ENCODE assay signal across 21 cellular contexts in the genomic region with DNA sequence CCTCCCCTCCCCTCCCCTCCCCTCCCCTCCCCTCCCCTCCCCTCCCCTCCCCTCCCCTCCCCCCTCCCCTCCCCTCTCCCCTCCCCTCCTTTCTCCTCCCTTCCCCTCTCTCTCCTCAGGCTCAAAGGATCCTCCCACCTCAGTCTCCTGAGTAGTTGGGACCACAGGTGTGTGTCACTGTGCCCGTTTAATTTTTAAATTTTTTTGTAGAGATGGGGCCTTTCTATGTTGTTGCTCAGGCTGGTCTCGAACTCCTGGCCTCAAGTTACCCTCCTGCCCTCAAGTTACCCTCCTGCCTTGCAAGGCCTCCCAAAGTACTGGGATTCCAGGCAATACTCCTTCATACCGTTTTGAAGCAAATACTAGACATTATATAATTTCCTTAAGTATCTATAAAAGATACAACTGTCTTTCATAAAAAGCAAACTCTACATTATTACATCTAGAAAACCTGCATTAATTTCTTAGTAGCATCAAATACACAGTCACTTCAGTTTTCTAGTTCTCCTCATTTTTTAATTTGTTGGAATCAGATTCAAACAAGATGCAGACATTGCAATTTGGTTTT. TPM values are rescaled to one million over a fixed set of nuclear protein-coding genes. Genes with fewer than 3 reads are reported as not detected.
DNase-seq lines count a peak whose midpoint lies in the region; ATAC-seq and TF ChIP-seq lines count a peak whose summit lies in the region.
"Had no signal": no experiment of that assay in that cellular context is flagged by ENCODE, and none has a peak within 500 bp of the region (broad histone marks: within the 10 kb centered on the region; RNA-seq: fewer than 3 reads in every experiment).

No MANE protein-coding gene starts in this region.

- POLR2A ChIA-PET in activated CD4-positive, alpha-beta T cell treated with anti-CD3 and anti-CD28 coated beads, Interleukin-2, amount 10 ng/mL, durations not matched to agents 7 days and 5 days (lab: Charles Lee) = interaction anchor here (0.6 kb wide), 2 partner anchors 13 to 92 kb away, joined by 3 to 4 read pairs; no protein-coding TSS in a partner anchor

- H3K9me3 ChIP-seq in neural progenitor cell (ENCODE audit: low read depth) = no peaks in the 10 kb centered on the region
- H3K9me3 ChIP-seq in GM23248 (ENCODE audit: low read depth) = no peaks in the 10 kb centered on the region

- H3K36me3 ChIP-seq in neural progenitor cell (no peaks in the 10 kb centered on the region), GM23248 (ENCODE audit: low read depth) (no peaks in the 10 kb centered on the region)
- H3K36me3 ChIP-seq: cardiac muscle cell had no signal

- TF ChIP-seq CTCF in Calu3 (IDR thresholded peaks at IDR 0.05; ENCODE audit: unreplicated experiment) = no peak
- TF ChIP-seq CTCF in neural progenitor cell (IDR thresholded peaks at IDR 0.05) = no peak

- no TSS peak for BruUV-seq in Calu3 (replicated peaks; lab: Mats Ljungman, UMichigan)

- H3K27me3 ChIP-seq in neural progenitor cell (no peaks in the 10 kb centered on the region), GM23248 (replicated peaks; ENCODE audit: insufficient read depth) (no peaks in the 10 kb centered on the region)
- H3K27me3 ChIP-seq: cardiac muscle cell had no signal

- peak overlapping the region; percentile 19 for H3K27ac Mint-ChIP-seq in activated CD4-positive, alpha-beta T cell treated with anti-CD3 and anti-CD28 coated beads, Interleukin-2, amount 10 ng/mL, durations not matched to agents 24 days and 14 days
- H3K27ac Mint-ChIP-seq in activated CD4-positive, alpha-beta T cell treated with anti-CD3 and anti-CD28 coated beads, Interleukin-2, amount 10 ng/mL, durations not matched to agents 7 days and 5 days = no peak overlapping the region
- H3K27ac Mint-ChIP-seq in Calu3 (ENCODE audit: unreplicated experiment) (peak overlapping the region; percentile 74), neural progenitor cell (no peak overlapping the region)
- peak overlapping the region; percentile 4 to 83 for H3K27ac Mint-ChIP-seq in activated naive CD4-positive, alpha-beta T cell treated with anti-CD3 and anti-CD28 coated beads, Interleukin-2, amount 50 U/mL, for 72 hours

- H4K20me1 ChIP-seq in neural progenitor cell (ENCODE audit: low read depth) (peaks cover 59% of the 10 kb centered on the region), GM23248 (ENCODE audit: insufficient read depth) (0 out of 2 replicates have a peak, but pooled peaks cover 9% of the 10 kb centered on the region)

- no peak for ATAC-seq in activated naive CD4-positive, alpha-beta T cell treated with anti-CD3 and anti-CD28 coated beads, Interleukin-2, amount 50 U/mL, for 72 hours
- no peak for ATAC-seq in GM18517 (IDR thresholded peaks at IDR 0.05; ENCODE audit: unreplicated experiment)
- ATAC-seq in GM21528 (IDR thresholded peaks at IDR 0.05; ENCODE audit: low FRiP score, unreplicated experiment) = no peak
- ATAC-seq: left lobe of liver had no signal

- no peak overlapping the region for H3K4me2 ChIP-seq in neural progenitor cell
- no peak overlapping the region for H3K4me2 ChIP-seq in GM23248 (ENCODE audit: unreplicated experiment)

- peaks cover 98% of the 10 kb centered on the region for H3K79me2 ChIP-seq in neural progenitor cell (ENCODE audit: low read depth)
- H3K79me2 ChIP-seq in GM23248 (ENCODE audit: insufficient read depth) = peaks cover 92% of the 10 kb centered on the region

- 81 to 85% methylated on average over 3 of the region's 3 CpGs for WGBS in GM23248 (ENCODE audit: low coverage in 1 of 2, low lambda C conversion rate in 2 of 2, missing lambda C conversion rate in 2 of 2), 2 experiments

- H3K9ac ChIP-seq in neural progenitor cell = no peak overlapping the region
- H3K9ac ChIP-seq in GM23248 = no peak overlapping the region

- intact Hi-C loops in activated CD4-positive, alpha-beta T cell treated with anti-CD3 and anti-CD28 coated beads, Interleukin-2, amount 10 ng/mL, durations not matched to agents 24 days and 14 days (cut with micrococcal nuclease) = no loop called here
- intact Hi-C loops in Calu3 (cut with micrococcal nuclease; ENCODE audit: unreplicated experiment) = no loop called here

- CTCF ChIA-PET in activated CD4-positive, alpha-beta T cell treated with anti-CD3 and anti-CD28 coated beads, Interleukin-2, amount 10 ng/mL, durations not matched to agents 7 days and 5 days (lab: Charles Lee) = no interaction called here
- CTCF ChIA-PET in Calu3 (lab: Charles Lee) = interaction anchor here (1.0 kb wide), 1 partner anchor 109 kb away, joined by 6 read pairs; no protein-coding TSS in a partner anchor

- no peak overlapping the region for H3K4me3 Mint-ChIP-seq in activated CD4-positive, alpha-beta T cell treated with anti-CD3 and anti-CD28 coated beads, Interleukin-2, amount 10 ng/mL, durations not matched to agents 24 days and 14 days
- no peak overlapping the region for H3K4me3 Mint-ChIP-seq in activated CD4-positive, alpha-beta T cell treated with anti-CD3 and anti-CD28 coated beads, Interleukin-2, amount 10 ng/mL, durations not matched to agents 7 days and 5 days
- H3K4me3 Mint-ChIP-seq in Calu3 (ENCODE audit: low read depth, unreplicated experiment) = no peak overlapping the region
- no peak overlapping the region for H3K4me3 Mint-ChIP-seq in neural progenitor cell

- H3K9me3 Mint-ChIP-seq in activated CD4-positive, alpha-beta T cell treated with anti-CD3 and anti-CD28 coated beads, Interleukin-2, amount 10 ng/mL, durations not matched to agents 24 days and 14 days = no peaks in the 10 kb centered on the region
- no peaks in the 10 kb centered on the region for H3K9me3 Mint-ChIP-seq in activated CD4-positive, alpha-beta T cell treated with anti-CD3 and anti-CD28 coated beads, Interleukin-2, amount 10 ng/mL, durations not matched to agents 7 days and 5 days
- no peaks in the 10 kb centered on the region for H3K9me3 Mint-ChIP-seq in Calu3 (ENCODE audit: low read depth, unreplicated experiment)
- no peaks in the 10 kb centered on the region for H3K9me3 Mint-ChIP-seq in activated naive CD4-positive, alpha-beta T cell treated with anti-CD3 and anti-CD28 coated beads, Interleukin-2, amount 50 U/mL, for 72 hours
- H3K9me3 Mint-ChIP-seq in neural progenitor cell = peaks cover 2% of the 10 kb centered on the region

- in situ Hi-C loops in GM23248 (cut with MboI) = no loop called here

- H3K27me3 Mint-ChIP-seq in activated CD4-positive, alpha-beta T cell treated with anti-CD3 and anti-CD28 coated beads, Interleukin-2, amount 10 ng/mL, durations not matched to agents 24 days and 14 days = no peaks in the 10 kb centered on the region
- no peaks in the 10 kb centered on the region for H3K27me3 Mint-ChIP-seq in activated CD4-positive, alpha-beta T cell treated with anti-CD3 and anti-CD28 coated beads, Interleukin-2, amount 10 ng/mL, durations not matched to agents 7 days and 5 days
- H3K27me3 Mint-ChIP-seq in Calu3 (ENCODE audit: unreplicated experiment) = no peaks in the 10 kb centered on the region
- H3K27me3 Mint-ChIP-seq in neural progenitor cell (ENCODE audit: insufficient read depth, low read depth) = no peaks in the 10 kb centered on the region

- peaks cover 27% of the 10 kb centered on the region for H3K36me3 Mint-ChIP-seq in activated CD4-positive, alpha-beta T cell treated with anti-CD3 and anti-CD28 coated beads, Interleukin-2, amount 10 ng/mL, durations not matched to agents 24 days and 14 days (ENCODE audit: low read depth)
- H3K36me3 Mint-ChIP-seq in activated CD4-positive, alpha-beta T cell treated with anti-CD3 and anti-CD28 coated beads, Interleukin-2, amount 10 ng/mL, durations not matched to agents 7 days and 5 days (ENCODE audit: low read depth) = peaks cover 29% of the 10 kb centered on the region
- peaks cover 20% of the 10 kb centered on the region for H3K36me3 Mint-ChIP-seq in Calu3 (ENCODE audit: insufficient read depth, unreplicated experiment)
- H3K36me3 Mint-ChIP-seq in activated naive CD4-positive, alpha-beta T cell treated with anti-CD3 and anti-CD28 coated beads, Interleukin-2, amount 50 U/mL, for 72 hours = peaks cover 0 to 25% of the 10 kb centered on the region in 2 donors
- H3K36me3 Mint-ChIP-seq in neural progenitor cell = peaks cover 7% of the 10 kb centered on the region

- no peak for DNase-seq in activated CD4-positive, alpha-beta T cell treated with anti-CD3 and anti-CD28 coated beads, Interleukin-2, amount 10 ng/mL, durations not matched to agents 24 days and 14 days
- no peak for DNase-seq in activated CD4-positive, alpha-beta T cell treated with anti-CD3 and anti-CD28 coated beads, Interleukin-2, amount 10 ng/mL, durations not matched to agents 7 days and 5 days
- DNase-seq in Calu3 = no peak
- no peak for DNase-seq in activated naive CD4-positive, alpha-beta T cell treated with anti-CD3 and anti-CD28 coated beads, Interleukin-2, amount 50 U/mL, for 72 hours (ENCODE audit: low spot score in 2 of 2)
- DNase-seq in neural progenitor cell (ENCODE audit: low spot score) = no peak
- no peak for DNase-seq in GM23248
- DNase-seq: activated CD4-positive, alpha-beta T cell treated with anti-CD3 and anti-CD28 coated beads, Interleukin-2, amount 50 U/mL, for 4 hours; activated T-cell treated with anti-CD3 and anti-CD28 coated beads, Interleukin-2, amount 50 U/mL, for 48 hours; amygdala; head of caudate nucleus; midbrain; NCI-H1436; NCI-H526 treated with DMSO at 0.1 percent for 48 hours; stimulated activated CD4-positive, alpha-beta T cell treated with anti-CD3 and anti-CD28 coated beads, Interleukin-4, amount 100 ng/mL, for 1 hour; SW 1271 had no signal

- H3K4me1 ChIP-seq in neural progenitor cell (peaks cover 19% of the 10 kb centered on the region), GM23248 (ENCODE audit: insufficient read depth) (peaks cover 42% of the 10 kb centered on the region)

- no peaks in the 10 kb centered on the region for H3K9me2 ChIP-seq in GM23248 (ENCODE audit: insufficient read depth)

- H3K27ac ChIP-seq in neural progenitor cell (peak overlapping the region; percentile 53), GM23248 (no peak overlapping the region)
- H3K27ac ChIP-seq: cardiac muscle cell, HL-60, skin epidermis had no signal

- peaks cover 52% of the 10 kb centered on the region for H3K4me1 Mint-ChIP-seq in activated CD4-positive, alpha-beta T cell treated with anti-CD3 and anti-CD28 coated beads, Interleukin-2, amount 10 ng/mL, durations not matched to agents 24 days and 14 days
- peaks cover 58% of the 10 kb centered on the region for H3K4me1 Mint-ChIP-seq in activated CD4-positive, alpha-beta T cell treated with anti-CD3 and anti-CD28 coated beads, Interleukin-2, amount 10 ng/mL, durations not matched to agents 7 days and 5 days
- H3K4me1 Mint-ChIP-seq in Calu3 (ENCODE audit: low read depth, unreplicated experiment) (peaks cover 58% of the 10 kb centered on the region), neural progenitor cell (peaks cover 31% of the 10 kb centered on the region)

- H2AFZ ChIP-seq in neural progenitor cell (replicated peaks) (no peak overlapping the region), GM23248 (no peak overlapping the region)

- H3K4me3 ChIP-seq in neural progenitor cell (no peak overlapping the region), GM23248 (no peak overlapping the region)
- H3K4me3 ChIP-seq: cardiac muscle cell, skin epidermis had no signal

- H3F3A ChIP-seq in neural progenitor cell (ENCODE audit: low read depth) (peaks cover 38% of the 10 kb centered on the region), GM23248 (ENCODE audit: insufficient read depth) (peaks cover 42% of the 10 kb centered on the region)

RNA-seq across cellular contexts. Expression of gene NCOA3, which starts 39.8 kb away (rescaled TPM):
- total RNA-seq in activated CD4-positive, alpha-beta T cell treated with anti-CD3 and anti-CD28 coated beads, Interleukin-2, amount 10 ng/mL, durations not matched to agents 24 days and 14 days = 140 TPM in 2 replicates
- total RNA-seq in activated CD4-positive, alpha-beta T cell treated with anti-CD3 and anti-CD28 coated beads, Interleukin-2, amount 10 ng/mL, durations not matched to agents 7 days and 5 days = 10 to 100 TPM; 59.1 to 70.6 TPM
- total RNA-seq in Calu3 (2022) (60.3 and 63.8 TPM in 2 replicates), neural progenitor cell (ENCODE audit: low replicate concordance) (45.6 and 64.5 TPM in 2 replicates)
- total RNA-seq in activated naive CD4-positive, alpha-beta T cell treated with anti-CD3 and anti-CD28 coated beads, Interleukin-2, amount 50 U/mL, for 72 hours = 10 to 100 TPM; 81.6 to 92.6 TPM
- 36.4 and 36.6 TPM in 2 replicates for total RNA-seq in GM23248 (2014; rRNA removed; shearing (Covaris generic))
- polyA plus RNA-seq in GM23248 (2016; fragmentation: Nextera tagmentation; extraction: Ambion mirVana) = 19.3 and 19.5 TPM in 2 replicates

Comparison
In these comparisons a context has a peak if more than half of its experiments do, and no peak if none do; other contexts are left out.
1. H3K27ac Mint-ChIP-seq: peak in activated CD4-positive, alpha-beta T cell treated with anti-CD3 and anti-CD28 coated beads, Interleukin-2, amount 10 ng/mL, durations not matched to agents 24 days and 14 days (single experiment), Calu3 (single experiment) and activated naive CD4-positive, alpha-beta T cell treated with anti-CD3 and anti-CD28 coated beads, Interleukin-2, amount 50 U/mL, for 72 hours (2 of 2); none in activated CD4-positive, alpha-beta T cell treated with anti-CD3 and anti-CD28 coated beads, Interleukin-2, amount 10 ng/mL, durations not matched to agents 7 days and 5 days (single experiment) and neural progenitor cell (single experiment).